ENCODE assay signal across 21 cellular contexts in genomic region chr7:67773081-67773480, GRCh38.
"Had no signal": no experiment of that assay in that cellular context is flagged by ENCODE, and none has a peak within 500 bp of the region (broad histone marks: within the 10 kb centered on the region; RNA-seq: fewer than 3 reads in every experiment).

No MANE protein-coding gene starts in this region.

- H3K27ac ChIP-seq: HL-60, SJCRH30 had no signal

- H3K9me3 ChIP-seq: SJCRH30 had no signal

- H3K4me3 ChIP-seq: SJCRH30 had no signal

- DNase-seq: KBM-7, MV-4-11, NCI-H1048, NCI-H1105, NCI-H1417, NCI-H1436 treated with DMSO at 0.1 percent for 48 hours, NCI-H1694, NCI-H187 treated with DMSO at 0.1 percent for 48 hours, NCI-H2029 treated with DMSO at 0.1 percent for 48 hours, NCI-H226, NCI-H446, NCI-H510A, NCI-H524 treated with DMSO at 0.1 percent for 48 hours, NCI-H69, NCI-H774, PC-3, SHP77 treated with DMSO at 0.1 percent for 48 hours, SJCRH30 had no signal

- ATAC-seq: Panc1, PC-3, Right ventricle myocardium inferior had no signal

- H3K36me3 ChIP-seq: SJCRH30 had no signal

- H3K4me1 ChIP-seq: SJCRH30 had no signal
